Comparison of ENCODE assay signal across 1 cellular context in the genomic region with DNA sequence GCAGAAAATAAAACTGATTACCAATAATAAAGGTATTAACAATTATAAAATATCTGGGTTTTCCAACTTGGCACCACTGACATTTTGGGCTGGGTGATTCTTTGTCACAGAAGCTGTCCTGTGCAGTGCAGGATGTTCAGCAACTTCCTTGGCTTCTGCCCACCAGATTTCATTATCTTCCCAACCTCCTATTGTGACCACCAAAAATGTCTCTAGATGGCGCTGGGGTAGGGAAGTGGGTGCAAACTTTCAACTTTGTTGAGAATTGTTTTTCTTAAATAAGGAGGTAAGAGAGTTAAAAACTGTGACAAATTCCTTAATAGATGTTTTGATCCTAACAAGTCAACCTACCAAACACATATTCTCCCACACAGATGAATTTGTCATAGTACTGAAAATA.
TF ChIP-seq lines count a peak whose summit lies in the region.

No MANE protein-coding gene starts in this region.

TF ChIP-seq in SK-N-SH, 30 proteins besides CTCF, POLR2A, EP300 and RAD21:
- TF ChIP-seq PBX3 (IDR thresholded peaks at IDR 0.05) (no peak), CHD2 (IDR thresholded peaks at IDR 0.05; ENCODE audit: low read length, partially characterized antibody) (no peak), GATA2 (CRISPR knock-in tag; IDR thresholded peaks at IDR 0.05) (no peak), FOSL2 (IDR thresholded peaks at IDR 0.05; ENCODE audit: borderline replicate concordance, low read depth) (no peak), NRF1 (IDR thresholded peaks at IDR 0.05; ENCODE audit: low read depth, low read length) (no peak), NFIC (IDR thresholded peaks at IDR 0.05; ENCODE audit: borderline replicate concordance) (no peak), YY1 (IDR thresholded peaks at IDR 0.05; ENCODE audit: low read depth) (no peak), RFX5 (IDR thresholded peaks at IDR 0.05; ENCODE audit: low read length) (no peak), EZH2phosphoT487 (IDR thresholded peaks at IDR 0.05; ENCODE audit: borderline replicate concordance, low read depth) (no peak), TAF1 (IDR thresholded peaks at IDR 0.05; ENCODE audit: borderline replicate concordance, low read depth, low read length) (no peak), MAX (IDR thresholded peaks at IDR 0.05; ENCODE audit: low read depth) (no peak), SMC3 (IDR thresholded peaks at IDR 0.05; ENCODE audit: low read depth, low read length) (no peak), FOXJ3 (CRISPR knock-in tag; IDR thresholded peaks at IDR 0.05) (no peak), POLR2AphosphoS5 (IDR thresholded peaks at IDR 0.05; ENCODE audit: low read depth, low read length) (no peak), ELF1 (IDR thresholded peaks at IDR 0.05) (no peak), TCF12 (IDR thresholded peaks at IDR 0.05) (no peak), JUND (IDR thresholded peaks at IDR 0.05) (no peak), MXI1 (IDR thresholded peaks at IDR 0.05; ENCODE audit: low read depth, low read length) (no peak)
- TF ChIP-seq, protein P1, sequence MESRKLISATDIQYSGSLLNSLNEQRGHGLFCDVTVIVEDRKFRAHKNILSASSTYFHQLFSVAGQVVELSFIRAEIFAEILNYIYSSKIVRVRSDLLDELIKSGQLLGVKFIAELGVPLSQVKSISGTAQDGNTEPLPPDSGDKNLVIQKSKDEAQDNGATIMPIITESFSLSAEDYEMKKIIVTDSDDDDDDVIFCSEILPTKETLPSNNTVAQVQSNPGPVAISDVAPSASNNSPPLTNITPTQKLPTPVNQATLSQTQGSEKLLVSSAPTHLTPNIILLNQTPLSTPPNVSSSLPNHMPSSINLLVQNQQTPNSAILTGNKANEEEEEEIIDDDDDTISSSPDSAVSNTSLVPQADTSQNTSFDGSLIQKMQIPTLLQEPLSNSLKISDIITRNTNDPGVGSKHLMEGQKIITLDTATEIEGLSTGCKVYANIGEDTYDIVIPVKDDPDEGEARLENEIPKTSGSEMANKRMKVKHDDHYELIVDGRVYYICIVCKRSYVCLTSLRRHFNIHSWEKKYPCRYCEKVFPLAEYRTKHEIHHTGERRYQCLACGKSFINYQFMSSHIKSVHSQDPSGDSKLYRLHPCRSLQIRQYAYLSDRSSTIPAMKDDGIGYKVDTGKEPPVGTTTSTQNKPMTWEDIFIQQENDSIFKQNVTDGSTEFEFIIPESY (IDR thresholded peaks at IDR 0.05; ENCODE audit: borderline replicate concordance, low read depth), result no peak
- TF ChIP-seq, protein P2, sequence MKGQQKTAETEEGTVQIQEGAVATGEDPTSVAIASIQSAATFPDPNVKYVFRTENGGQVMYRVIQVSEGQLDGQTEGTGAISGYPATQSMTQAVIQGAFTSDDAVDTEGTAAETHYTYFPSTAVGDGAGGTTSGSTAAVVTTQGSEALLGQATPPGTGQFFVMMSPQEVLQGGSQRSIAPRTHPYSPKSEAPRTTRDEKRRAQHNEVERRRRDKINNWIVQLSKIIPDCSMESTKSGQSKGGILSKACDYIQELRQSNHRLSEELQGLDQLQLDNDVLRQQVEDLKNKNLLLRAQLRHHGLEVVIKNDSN (IDR thresholded peaks at IDR 0.05; ENCODE audit: borderline replicate concordance, low read depth), result no peak
